ENCODE assay signal across 8 cellular contexts in the genomic region with DNA sequence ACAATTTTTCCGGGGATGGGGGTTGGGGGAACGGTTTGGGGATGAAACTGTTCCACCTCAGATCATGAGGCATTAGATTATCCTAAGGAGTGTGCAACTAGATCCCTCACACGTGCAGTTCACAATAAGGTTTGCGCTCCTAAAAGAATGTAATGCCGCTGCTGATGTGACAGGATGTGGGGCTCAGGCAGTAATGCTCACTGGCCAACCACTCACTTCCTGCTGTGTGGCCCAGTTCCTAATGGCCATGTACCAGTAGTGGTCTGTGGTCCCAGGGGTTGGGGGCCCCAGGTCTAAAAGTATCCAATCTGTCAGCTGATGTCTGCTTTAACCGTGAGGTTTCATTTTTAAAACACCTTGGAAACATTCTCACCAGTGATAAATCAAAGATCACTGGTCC. TPM values are rescaled to one million over a fixed set of nuclear protein-coding genes. Genes with fewer than 3 reads are reported as not detected.
DNase-seq lines count a peak whose midpoint lies in the region; ATAC-seq and TF ChIP-seq lines count a peak whose summit lies in the region.

No MANE protein-coding gene starts in this region.

- H3K4me1 Mint-ChIP-seq in activated T-cell treated with anti-CD3 and anti-CD28 coated beads, Interleukin-2, amount 50 U/mL, for 72 hours (ENCODE audit: low read depth): peaks cover 52% of the 10 kb centered on the region

- peak overlapping the region; percentile 93 for H3K27ac Mint-ChIP-seq in activated T-cell treated with anti-CD3 and anti-CD28 coated beads, Interleukin-2, amount 50 U/mL, for 72 hours

- 45 to 62% (median 51%) methylated on average over 6 of the region's 6 CpGs for WGBS in heart left ventricle, 4 donors
- WGBS in transverse colon (ENCODE audit: low coverage in 1 of 2), 2 donors: 0 to 63% methylated on average over 1 to 6 of the region's 6 CpGs

- ATAC-seq in heart left ventricle (no peak), left cardiac atrium (no peak), GM19467 (IDR thresholded peaks at IDR 0.05; ENCODE audit: unreplicated experiment) (no peak), HG02759 (IDR thresholded peaks at IDR 0.05; ENCODE audit: unreplicated experiment) (no peak)
- ATAC-seq in activated T-cell treated with anti-CD3 and anti-CD28 coated beads, Interleukin-2, amount 50 U/mL, for 72 hours (replicated peaks in 1 of 2): no peak

- intact Hi-C loops in heart left ventricle (cut with DNase I) (loop anchor here in 2 of 10 donors (5.0 to 10.0 kb wide), 3 partner anchors 52 to 209 kb away; a partner anchor contains a TSS), left cardiac atrium (cut with DNase I) (no loop called here), transverse colon (cut with DNase I; ENCODE audit: low total_unique reads) (no loop called here)

- H3K27ac ChIP-seq in heart left ventricle: peak overlapping the region; percentile 15 to 100 (median 96)
- peak overlapping the region; percentile 90 to 99 (median 96) for H3K27ac ChIP-seq in transverse colon

- in situ Hi-C loops in transverse colon (cut with MboI; ENCODE audit: low pct_ligation_motif_present in 1 of 4, low pct_unique_long_range_greater_than_20kb in 1 of 4, low sequenced_read_pairs in 3 of 4): loop anchor here in 1 of 4 donors (10.0 kb wide), 2 partner anchors 49 to 209 kb away; a partner anchor contains a TSS

- peaks cover 0 to 2% of the 10 kb centered on the region in 2 donors for H3K9me3 Mint-ChIP-seq in activated T-cell treated with anti-CD3 and anti-CD28 coated beads, Interleukin-2, amount 50 U/mL, for 72 hours

- H3K27me3 ChIP-seq in heart left ventricle (no peaks in the 10 kb centered on the region), transverse colon (no peaks in the 10 kb centered on the region)

- no peak for TF ChIP-seq POLR2A in heart left ventricle (IDR thresholded peaks at IDR 0.05)
- TF ChIP-seq POLR2A in transverse colon (IDR thresholded peaks at IDR 0.05): no peak

- no peaks in the 10 kb centered on the region for H3K27me3 Mint-ChIP-seq in activated T-cell treated with anti-CD3 and anti-CD28 coated beads, Interleukin-2, amount 50 U/mL, for 72 hours (ENCODE audit: low read depth)

- peak overlapping the region; percentile 88 to 99 for H3K4me3 Mint-ChIP-seq in activated T-cell treated with anti-CD3 and anti-CD28 coated beads, Interleukin-2, amount 50 U/mL, for 72 hours

- TF ChIP-seq CTCF in heart left ventricle (IDR thresholded peaks at IDR 0.05): no peak
- no peak for TF ChIP-seq CTCF in transverse colon (IDR thresholded peaks at IDR 0.05)

- H3K4me1 ChIP-seq in heart left ventricle (peaks cover 0 to 66% (median 29%) of the 10 kb centered on the region in 12 donors), transverse colon (peaks cover 9 to 37% (median 28%) of the 10 kb centered on the region in 4 donors)

- peak in 2 of 5 donors; percentile 16 to 25 for DNase-seq in heart left ventricle
- DNase-seq in left cardiac atrium: no peak
- peak; percentile 31 to 45 for DNase-seq in activated T-cell treated with anti-CD3 and anti-CD28 coated beads, Interleukin-2, amount 50 U/mL, for 72 hours
- DNase-seq in kidney tubule cell (ENCODE audit: low spot score): peak; percentile 20
- peak; percentile 40 for DNase-seq in transverse colon
- DNase-seq in SKM-1 treated with dmso at 0.1 percent for 144 hours (lab: John Stamatoyannopoulos, UW; ENCODE audit: unreplicated experiment): no peak

- H3K36me3 ChIP-seq in heart left ventricle: peaks cover 0 to 4% (median 0%) of the 10 kb centered on the region in 9 donors
- no peaks in the 10 kb centered on the region for H3K36me3 ChIP-seq in transverse colon

- TF ChIP-seq EP300 in transverse colon (IDR thresholded peaks at IDR 0.05; ENCODE audit: low read depth): no peak

- peaks cover 0 to 6% (median 0%) of the 10 kb centered on the region in 12 donors for H3K9me3 ChIP-seq in heart left ventricle
- H3K9me3 ChIP-seq in transverse colon: no peaks in the 10 kb centered on the region

- peak overlapping the region in 9 of 12 donors; percentile 60 to 97 (median 74) for H3K4me3 ChIP-seq in heart left ventricle
- H3K4me3 ChIP-seq in transverse colon: peak overlapping the region in 1 of 4 donors; percentile 73

- H3K36me3 Mint-ChIP-seq in activated T-cell treated with anti-CD3 and anti-CD28 coated beads, Interleukin-2, amount 50 U/mL, for 72 hours (ENCODE audit: insufficient read depth in 2 of 2): peaks cover 6 to 19% of the 10 kb centered on the region in 2 donors

RNA-seq across cellular contexts. Expression of a gene that starts 2.2 kb away (rescaled TPM):
- total RNA-seq in heart left ventricle (10 to 100 TPM; 28.6 to 53.1 (median 32.7) TPM), left cardiac atrium (10 to 100 TPM; 26.7 to 28.5 TPM), transverse colon (10 to 100 TPM; 20.8 to 31.8 (median 26.4) TPM)
- polyA plus RNA-seq in heart left ventricle: 10 to 100 TPM; 23.1 to 36.1 TPM
- total RNA-seq in activated T-cell treated with anti-CD3 and anti-CD28 coated beads, Interleukin-2, amount 50 U/mL, for 72 hours: 10 to 100 TPM; 52.0 to 57.7 TPM

RNA-seq across cellular contexts. Expression of a gene that starts 51.1 kb away (rescaled TPM):
- total RNA-seq in heart left ventricle (10 to 100 TPM; 33.0 to 57.8 (median 47.9) TPM), left cardiac atrium (10 to 100 TPM; 29.0 to 42.2 TPM), transverse colon (10 to 100 TPM; 33.2 to 76.4 (median 55.7) TPM)
- 10 to 100 TPM; 10.0 to 34.0 TPM for polyA plus RNA-seq in heart left ventricle
- total RNA-seq in activated T-cell treated with anti-CD3 and anti-CD28 coated beads, Interleukin-2, amount 50 U/mL, for 72 hours: 10 to 100 TPM; 22.5 to 25.1 TPM

Comparison
In these comparisons a context has a peak if more than half of its experiments do, and no peak if none do; other contexts are left out.
1. DNase-seq: peak in activated T-cell treated with anti-CD3 and anti-CD28 coated beads, Interleukin-2, amount 50 U/mL, for 72 hours (2 of 2), kidney tubule cell (single experiment) and transverse colon (single experiment); none in left cardiac atrium (single experiment) and SKM-1 treated with dmso at 0.1 percent for 144 hours (single experiment).